ENCODE assay signal across 14 cellular contexts in genomic region chr10:13815766-13816165, GRCh38.
A peak's percentile ranks its signal among the peaks of the same experiment; 100 is the strongest.
DNase-seq lines count a peak whose midpoint lies in the region; ATAC-seq and TF ChIP-seq lines count a peak whose summit lies in the region.
"Had no signal": no experiment of that assay in that cellular context is flagged by ENCODE, and none has a peak within 500 bp of the region (broad histone marks: within the 10 kb centered on the region; RNA-seq: fewer than 3 reads in every experiment).

No MANE protein-coding gene starts in this region.

- peak; percentile 59 for DNase-seq in RKO (ENCODE audit: low spot score)
- peak; percentile 66 for DNase-seq in dermis blood vessel endothelial cell
- DNase-seq in myocyte (ENCODE audit: low read depth), result peak; percentile 39
- no peak for DNase-seq in epidermal melanocyte (ENCODE audit: insufficient read length, low spot score)
- DNase-seq in activated CD4-positive, alpha-beta memory T cell treated with anti-CD3 and anti-CD28 coated beads, Interleukin-2, amount 10 ng/mL, durations not matched to agents 7 days and 5 days, result no peak
- no peak for DNase-seq in GM20000 (ENCODE audit: low spot score)
- DNase-seq: DND-41, KBM-7, NCI-H524, posterior cingulate gyrus had no signal

- H3K4me1 Mint-ChIP-seq in activated CD4-positive, alpha-beta memory T cell treated with anti-CD3 and anti-CD28 coated beads, Interleukin-2, amount 10 ng/mL, durations not matched to agents 7 days and 5 days, result peaks cover 13% of the 10 kb centered on the region

- H3K4me3 Mint-ChIP-seq in activated CD4-positive, alpha-beta memory T cell treated with anti-CD3 and anti-CD28 coated beads, Interleukin-2, amount 10 ng/mL, durations not matched to agents 7 days and 5 days, result no peak overlapping the region
- H3K4me3 Mint-ChIP-seq: brain, mesothelial cell of epicardium had no signal

- H3K36me3 Mint-ChIP-seq in activated CD4-positive, alpha-beta memory T cell treated with anti-CD3 and anti-CD28 coated beads, Interleukin-2, amount 10 ng/mL, durations not matched to agents 7 days and 5 days (ENCODE audit: low read depth), result peaks cover 2% of the 10 kb centered on the region

- no peak for TF ChIP-seq CTCF in C4-2B (conservative IDR thresholded peaks at IDR 0.05)
- TF ChIP-seq CTCF in GM20000 (IDR thresholded peaks at IDR 0.05; ENCODE audit: extremely low read depth, missing control alignments), result no peak

- POLR2A ChIA-PET in activated CD4-positive, alpha-beta memory T cell treated with anti-CD3 and anti-CD28 coated beads, Interleukin-2, amount 10 ng/mL, durations not matched to agents 7 days and 5 days (lab: Charles Lee), result no interaction called here

- H3K27me3 Mint-ChIP-seq in activated CD4-positive, alpha-beta memory T cell treated with anti-CD3 and anti-CD28 coated beads, Interleukin-2, amount 10 ng/mL, durations not matched to agents 7 days and 5 days, result no peaks in the 10 kb centered on the region
- H3K27me3 Mint-ChIP-seq: brain had no signal

- no peak overlapping the region for H3K27ac Mint-ChIP-seq in activated CD4-positive, alpha-beta memory T cell treated with anti-CD3 and anti-CD28 coated beads, Interleukin-2, amount 10 ng/mL, durations not matched to agents 7 days and 5 days
- H3K27ac Mint-ChIP-seq: mesothelial cell of epicardium had no signal

- H3K27ac ChIP-seq in C4-2B, result peak overlapping the region; percentile 57; the same call in 1 of the 2 replicates

- H3K9me3 Mint-ChIP-seq in activated CD4-positive, alpha-beta memory T cell treated with anti-CD3 and anti-CD28 coated beads, Interleukin-2, amount 10 ng/mL, durations not matched to agents 7 days and 5 days, result peaks cover 10% of the 10 kb centered on the region

- CTCF ChIA-PET in activated CD4-positive, alpha-beta memory T cell treated with anti-CD3 and anti-CD28 coated beads, Interleukin-2, amount 10 ng/mL, durations not matched to agents 7 days and 5 days (lab: Charles Lee), result no interaction called here

- ATAC-seq in HG02852 (IDR thresholded peaks at IDR 0.05; ENCODE audit: unreplicated experiment), result no peak

Comparison
In these comparisons a context has a peak if more than half of its experiments do, and no peak if none do; other contexts are left out.
1. DNase-seq: peak in RKO (single experiment), dermis blood vessel endothelial cell (single experiment) and myocyte (single experiment); none in epidermal melanocyte (single experiment), activated CD4-positive, alpha-beta memory T cell treated with anti-CD3 and anti-CD28 coated beads, Interleukin-2, amount 10 ng/mL, durations not matched to agents 7 days and 5 days (single experiment) and GM20000 (single experiment).